In genomic region chr19:40716655-40717324, GRCh38 we compare ENCODE assay signal across 1 cellular context.
TF ChIP-seq lines count a peak whose summit lies in the region.

Gene COQ8B (minus strand): TSS chr19:40716886. CDS start chr19:40714632, 2,254 bp downstream.
Gene ITPKC (plus strand): TSS chr19:40717112. CDS start chr19:40717136, 24 bp downstream.

TF ChIP-seq in HepG2, 621 proteins besides CTCF, POLR2A, EP300 and RAD21 (continued from another document and continues in another):
- TF ChIP-seq ZNF710 (CRISPR knock-in tag; IDR thresholded peaks at IDR 0.05; ENCODE audit: borderline replicate concordance) (peak; percentile 63; the same call in 1 of the 2 replicates), MATR3 (CRISPR knock-in tag; IDR thresholded peaks at IDR 0.05) (no peak), SNRNP70 (IDR thresholded peaks at IDR 0.05; ENCODE audit: low read depth, low read length) (no peak), EHMT2 (IDR thresholded peaks at IDR 0.05; ENCODE audit: borderline replicate concordance, low read depth, low read length) (no peak), ZNF362 (CRISPR knock-in tag; IDR thresholded peaks at IDR 0.05; ENCODE audit: borderline replicate concordance) (no peak), NFRKB (IDR thresholded peaks at IDR 0.05) (no peak), TFDP2 (CRISPR knock-in tag; IDR thresholded peaks at IDR 0.05) (peak; percentile 44), CREB3 (CRISPR knock-in tag; IDR thresholded peaks at IDR 0.05) (no peak), XRCC5 (optimal IDR thresholded peaks at IDR 0.05; ENCODE audit: low read length) (peak; percentile 49), CAMTA2 (CRISPR knock-in tag; IDR thresholded peaks at IDR 0.05; ENCODE audit: borderline replicate concordance) (peak; percentile 81; the same call in 1 of the 2 replicates), ZNF784 (CRISPR knock-in tag; IDR thresholded peaks at IDR 0.05; ENCODE audit: borderline replicate concordance) (no peak), ZNF343 (CRISPR knock-in tag; IDR thresholded peaks at IDR 0.05) (no peak), NBN (conservative IDR thresholded peaks at IDR 0.05) (no peak), ELF4 (CRISPR knock-in tag; IDR thresholded peaks at IDR 0.05; ENCODE audit: borderline replicate concordance) (no peak), SP1 (IDR thresholded peaks at IDR 0.05) (no peak), SP1 (CRISPR knock-in tag; IDR thresholded peaks at IDR 0.05) (peak; percentile 93), PRDM15 (CRISPR knock-in tag; IDR thresholded peaks at IDR 0.05) (no peak; the same call in 1 of the 2 replicates), KMT2A (CRISPR knock-in tag; IDR thresholded peaks at IDR 0.05) (no peak), LCORL (IDR thresholded peaks at IDR 0.05) (no peak), LCORL (CRISPR knock-in tag; IDR thresholded peaks at IDR 0.05) (peak; percentile 59; the same call in 1 of the 2 replicates), ZBTB34 (CRISPR knock-in tag; IDR thresholded peaks at IDR 0.05) (no peak), SRSF1 (optimal IDR thresholded peaks at IDR 0.05; ENCODE audit: low read depth, low read length) (no peak), ATRX (CRISPR knock-in tag; IDR thresholded peaks at IDR 0.05; ENCODE audit: borderline replicate concordance) (no peak), HDAC6 (IDR thresholded peaks at IDR 0.05; ENCODE audit: low read depth, low read length) (no peak), ZFY (CRISPR knock-in tag; IDR thresholded peaks at IDR 0.05) (no peak), YY1 (IDR thresholded peaks at IDR 0.05; ENCODE audit: insufficient read depth, insufficient replicate concordance, low read depth, low read length) (no peak), U2AF1 (optimal IDR thresholded peaks at IDR 0.05; ENCODE audit: low read depth, low read length) (no peak), MYC (CRISPR knock-in tag; IDR thresholded peaks at IDR 0.05; ENCODE audit: borderline replicate concordance) (peak; percentile 49; the same call in 1 of the 2 replicates), NR3C1 (CRISPR knock-in tag; IDR thresholded peaks at IDR 0.05) (no peak), ARID5B (CRISPR knock-in tag; IDR thresholded peaks at IDR 0.05) (no peak), ZMYM3 (CRISPR knock-in tag; IDR thresholded peaks at IDR 0.05) (no peak), ZNF564 (CRISPR knock-in tag; IDR thresholded peaks at IDR 0.05) (peak; percentile 15; the same call in 1 of the 2 replicates), CENPX (CRISPR knock-in tag; IDR thresholded peaks at IDR 0.05) (no peak), HNF1B (CRISPR knock-in tag; IDR thresholded peaks at IDR 0.05) (peak; percentile 37; the same call in 1 of the 2 replicates), PATZ1 (CRISPR knock-in tag; IDR thresholded peaks at IDR 0.05) (peak; percentile 46; the same call in 1 of the 2 replicates), ZNF777 (CRISPR knock-in tag; IDR thresholded peaks at IDR 0.05) (peak; percentile 56; the same call in 1 of the 2 replicates), ZNF18 (CRISPR knock-in tag; IDR thresholded peaks at IDR 0.05; ENCODE audit: insufficient replicate concordance) (no peak), ZNF879 (CRISPR knock-in tag; IDR thresholded peaks at IDR 0.05) (no peak), PAF1 (CRISPR knock-in tag; IDR thresholded peaks at IDR 0.05) (no peak), RBAK (CRISPR knock-in tag; IDR thresholded peaks at IDR 0.05) (no peak)
